ENCODE assay signal across 10 cellular contexts in the genomic region with DNA sequence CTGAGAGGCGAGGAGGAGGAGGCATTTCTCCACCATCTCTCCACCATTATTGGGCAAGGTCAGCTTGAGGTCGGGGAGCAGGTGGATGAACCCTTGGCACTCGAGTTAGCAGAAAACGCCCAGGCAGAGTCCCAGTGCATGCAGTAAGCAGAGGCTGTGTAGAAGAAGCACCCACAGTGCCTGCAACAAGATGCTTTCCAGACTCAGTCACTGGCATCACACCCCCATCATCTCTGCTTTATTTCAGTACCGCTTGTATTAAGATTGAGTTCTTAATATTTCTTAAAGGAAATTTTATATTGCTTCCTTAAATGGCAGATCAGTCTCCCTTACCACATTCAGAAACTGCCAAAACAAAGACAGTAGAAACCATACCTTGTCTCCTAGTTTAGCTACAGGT.
"Had no signal": no experiment of that assay in that cellular context is flagged by ENCODE, and none has a peak within 500 bp of the region (broad histone marks: within the 10 kb centered on the region; RNA-seq: fewer than 3 reads in every experiment).

No MANE protein-coding gene starts in this region.

- H3K27me3 ChIP-seq: brain microvascular endothelial cell, SJCRH30 had no signal

- H3K4me3 ChIP-seq: SJCRH30 had no signal

- H3K9me3 Mint-ChIP-seq: activated naive CD4-positive, alpha-beta T cell treated with anti-CD3 and anti-CD28 coated beads, Interleukin-2, amount 50 U/mL, for 24 hours; activated T-cell treated with anti-CD3 and anti-CD28 coated beads, Interleukin-2, amount 50 U/mL, for 24 hours; natural killer cell treated with Interleukin-12 subunit alpha and Interleukin-12 subunit beta and Interleukin-15 and Interleukin-18, amount 100 ng/mL, for 72 hours had no signal

- H3K27me3 Mint-ChIP-seq: activated naive CD4-positive, alpha-beta T cell treated with anti-CD3 and anti-CD28 coated beads, Interleukin-2, amount 50 U/mL, for 24 hours; activated T-cell treated with anti-CD3 and anti-CD28 coated beads, Interleukin-2, amount 50 U/mL, for 24 hours; natural killer cell treated with Interleukin-12 subunit alpha and Interleukin-12 subunit beta and Interleukin-15 and Interleukin-18, amount 100 ng/mL, for 72 hours had no signal

- H3K27ac Mint-ChIP-seq: activated T-cell treated with anti-CD3 and anti-CD28 coated beads, Interleukin-2, amount 50 U/mL, for 24 hours; natural killer cell treated with Interleukin-12 subunit alpha and Interleukin-12 subunit beta and Interleukin-15 and Interleukin-18, amount 100 ng/mL, for 72 hours had no signal

- ATAC-seq: activated CD4-positive, CD25-positive, alpha-beta regulatory T cell treated with anti-CD3 and anti-CD28 coated beads, Interleukin-2, amount 50 U/mL, for 24 hours; natural killer cell treated with Interleukin-12 subunit alpha and Interleukin-12 subunit beta and Interleukin-15 and Interleukin-18, amount 100 ng/mL, for 72 hours had no signal

- H3K27ac ChIP-seq: brain microvascular endothelial cell, SJCRH30 had no signal

- H3K4me1 ChIP-seq: SJCRH30 had no signal

- H3K4me1 Mint-ChIP-seq: activated naive CD4-positive, alpha-beta T cell treated with anti-CD3 and anti-CD28 coated beads, Interleukin-2, amount 50 U/mL, for 24 hours had no signal

- DNase-seq: activated effector memory CD4-positive, alpha-beta T cell treated with Interleukin-2 at 50 U/mL for 16 hours; activated T-cell treated with anti-CD3 and anti-CD28 coated beads, Interleukin-2, amount 50 U/mL, for 24 hours; amniotic stem cell; brain microvascular endothelial cell; foreskin melanocyte; SJCRH30; stimulated activated CD4-positive, alpha-beta T cell treated with anti-CD3 and anti-CD28 coated beads, Interleukin-4, amount 100 ng/mL, for 4 hours had no signal

- H3K4me3 Mint-ChIP-seq: activated naive CD4-positive, alpha-beta T cell treated with anti-CD3 and anti-CD28 coated beads, Interleukin-2, amount 50 U/mL, for 24 hours; activated T-cell treated with anti-CD3 and anti-CD28 coated beads, Interleukin-2, amount 50 U/mL, for 24 hours; natural killer cell treated with Interleukin-12 subunit alpha and Interleukin-12 subunit beta and Interleukin-15 and Interleukin-18, amount 100 ng/mL, for 72 hours had no signal

- H3K36me3 Mint-ChIP-seq: natural killer cell treated with Interleukin-12 subunit alpha and Interleukin-12 subunit beta and Interleukin-15 and Interleukin-18, amount 100 ng/mL, for 72 hours had no signal

- H3K9me3 ChIP-seq: SJCRH30 had no signal
